ENCODE assay signal across 2 cellular contexts in genomic region chr9:12759767-12760166, GRCh38.
TF ChIP-seq lines count a peak whose summit lies in the region.

No MANE protein-coding gene starts in this region.

TF ChIP-seq in liver, 16 proteins besides CTCF, POLR2A, EP300 and RAD21 (continued from another document):
- TF ChIP-seq ZBTB33 (IDR thresholded peaks at IDR 0.05) (no peak), YY1 (IDR thresholded peaks at IDR 0.05) (no peak), SP1 (IDR thresholded peaks at IDR 0.05) (no peak), HNF4G (IDR thresholded peaks at IDR 0.05) (no peak)

TF ChIP-seq in HepG2, 621 proteins besides CTCF, POLR2A, EP300 and RAD21 (continued from another document):
- TF ChIP-seq DDIT3 (CRISPR knock-in tag; IDR thresholded peaks at IDR 0.05) (no peak), KLF11 (CRISPR knock-in tag; IDR thresholded peaks at IDR 0.05) (no peak), ZNF280D (CRISPR knock-in tag; IDR thresholded peaks at IDR 0.05) (no peak)
